ENCODE assay signal across 11 cellular contexts in the genomic region with DNA sequence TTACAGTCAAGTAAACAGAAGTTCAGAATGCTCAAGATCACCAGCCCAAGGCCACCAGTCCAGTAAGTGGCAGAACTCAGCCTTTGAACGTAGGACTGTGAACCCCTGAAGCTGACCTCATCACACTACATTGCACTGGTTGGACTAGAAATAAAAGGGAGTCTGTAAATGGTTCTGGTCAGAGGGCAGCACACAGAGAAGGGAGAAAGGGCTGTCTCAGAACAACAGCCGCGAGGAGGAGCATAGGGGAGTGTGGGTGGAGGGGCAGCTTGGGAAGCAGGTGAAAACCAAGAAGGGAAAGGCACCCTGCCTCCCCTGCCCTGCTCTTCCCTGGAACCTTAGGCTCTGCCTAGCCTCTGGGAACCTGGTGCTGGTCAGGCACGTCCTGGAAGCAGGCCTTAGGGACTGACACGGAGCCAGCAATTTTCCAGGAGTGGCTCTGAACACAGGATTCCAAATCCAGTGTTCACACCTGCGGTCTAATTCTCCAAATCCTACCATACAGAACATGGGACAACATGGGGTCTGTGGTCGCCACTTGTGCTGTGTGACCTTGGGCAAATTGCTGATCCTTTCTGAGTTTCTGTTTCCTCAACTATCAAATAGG. TPM values are rescaled to one million over a fixed set of nuclear protein-coding genes. Genes with fewer than 3 reads are reported as not detected.
"Had no signal": no experiment of that assay in that cellular context is flagged by ENCODE, and none has a peak within 500 bp of the region (broad histone marks: within the 10 kb centered on the region; RNA-seq: fewer than 3 reads in every experiment).

No MANE protein-coding gene starts in this region.

- H3K27ac Mint-ChIP-seq: HFFc6, IgD-negative memory B cell had no signal

- H3K9me3 ChIP-seq: HAP-1 had no signal

- ATAC-seq: HCT116 had no signal

- H3K36me3 ChIP-seq: HAP-1 had no signal

- H3K4me3 Mint-ChIP-seq: HFFc6, IgD-negative memory B cell had no signal

- FAIRE-seq: HTR-8/SVneo had no signal

- H3K9ac ChIP-seq: GM23248 had no signal

- H3K27ac ChIP-seq: GM23248 had no signal

- H3K4me1 Mint-ChIP-seq: IgD-negative memory B cell had no signal

- H3K4me3 ChIP-seq: GM23248, HAP-1 had no signal

- H3K9me3 Mint-ChIP-seq: IgD-negative memory B cell had no signal

- H3K36me3 Mint-ChIP-seq: IgD-negative memory B cell had no signal

- DNase-seq: GM23248, GOT3, H7, HFFc6, KBM-7 had no signal

- H3K4me1 ChIP-seq: HAP-1 had no signal

RNA-seq across cellular contexts. Expression of gene PDILT, which starts 7.0 kb away (rescaled TPM):
- total RNA-seq: GM23248, H4, H7, HFFc6, HT-29 had no signal
- polyA plus RNA-seq: GM23248, IgD-negative memory B cell had no signal

RNA-seq across cellular contexts. Expression of gene ACSM5, which starts 11.8 kb away (rescaled TPM):
- total RNA-seq: GM23248, H7, HFFc6, HT-29 had no signal
- polyA plus RNA-seq: GM23248, IgD-negative memory B cell had no signal

RNA-seq across cellular contexts. Expression of gene UMOD, which starts 45.1 kb away (rescaled TPM):
- total RNA-seq: GM23248, H4, H7, HFFc6, HT-29 had no signal
- polyA plus RNA-seq: GM23248, IgD-negative memory B cell had no signal

RNA-seq across cellular contexts. Expression of gene ACSM2A, which starts 53.8 kb away (rescaled TPM):
- total RNA-seq: GM23248, H4, H7, HFFc6, HT-29 had no signal
- polyA plus RNA-seq: GM23248, IgD-negative memory B cell had no signal
